Comparison of ENCODE assay signal across 12 cellular contexts in genomic region chr14:91127411-91127810, GRCh38. TPM values are rescaled to one million over a fixed set of nuclear protein-coding genes. Genes with fewer than 3 reads are reported as not detected.
DNase-seq lines count a peak whose midpoint lies in the region; ATAC-seq, FAIRE-seq and TF ChIP-seq lines count a peak whose summit lies in the region.
"Had no signal": no experiment of that assay in that cellular context is flagged by ENCODE, and none has a peak within 500 bp of the region (broad histone marks: within the 10 kb centered on the region; RNA-seq: fewer than 3 reads in every experiment).

No MANE protein-coding gene starts in this region.

- H3K36me3 ChIP-seq in keratinocyte (ENCODE audit: control insufficient read depth in 2 of 2, extremely low read depth in 1 of 2, insufficient read depth in 2 of 2, low read length in 2 of 2): peaks cover 1 to 9% of the 10 kb centered on the region in 2 experiments
- peaks cover 10 to 14% of the 10 kb centered on the region in 2 donors for H3K36me3 ChIP-seq in stomach smooth muscle (ENCODE audit: control insufficient read depth in 2 of 2, insufficient read depth in 2 of 2, low read length in 2 of 2)
- H3K36me3 ChIP-seq in naive thymus-derived CD4-positive, alpha-beta T cell (ENCODE audit: control insufficient read depth in 2 of 3, insufficient read depth in 3 of 3, low read length in 3 of 3): peaks cover 0 to 19% (median 0%) of the 10 kb centered on the region in 3 experiments
- H3K36me3 ChIP-seq: WERI-Rb-1 had no signal

- H3K4me1 ChIP-seq in keratinocyte (ENCODE audit: control insufficient read depth, extremely low read depth, insufficient read depth, low read length): peaks cover 25% of the 10 kb centered on the region
- peaks cover 37% of the 10 kb centered on the region for H3K4me1 ChIP-seq in stomach smooth muscle (ENCODE audit: control insufficient read depth, insufficient read depth, low read length)
- H3K4me1 ChIP-seq in naive thymus-derived CD4-positive, alpha-beta T cell (ENCODE audit: control insufficient read depth in 2 of 2, insufficient read depth in 2 of 2, low read length in 2 of 2): peaks cover 0 to 5% of the 10 kb centered on the region in 2 donors

- H3K9ac ChIP-seq in keratinocyte (ENCODE audit: control insufficient read depth, extremely low read depth, insufficient read depth, low read length) (no peak overlapping the region), stomach smooth muscle (ENCODE audit: low read length in 2 of 2) (no peak overlapping the region)

- intact Hi-C loops in naive thymus-derived CD4-positive, alpha-beta T cell (cut with micrococcal nuclease): no loop called here

- peak; percentile 34 for FAIRE-seq in keratinocyte (lab: Jason Lieb, UNC)
- no peak for FAIRE-seq in urothelium cell line (lab: Jason Lieb, UNC)

- no peak for TF ChIP-seq CTCF in keratinocyte (optimal IDR thresholded peaks at IDR 0.05 in 1 of 3, IDR thresholded peaks at IDR 0.05 in 1 of 3, conservative IDR thresholded peaks at IDR 0.05 in 1 of 3; ENCODE audit: extremely low read depth in 1 of 3, insufficient read depth in 2 of 3, low read length in 3 of 3)

- H3K27me3 ChIP-seq in keratinocyte (ENCODE audit: control insufficient read depth, extremely low read depth, insufficient read depth, low read length) (no peaks in the 10 kb centered on the region), stomach smooth muscle (ENCODE audit: control insufficient read depth in 1 of 2, insufficient read depth in 2 of 2, low read length in 2 of 2) (no peaks in the 10 kb centered on the region)
- no peaks in the 10 kb centered on the region for H3K27me3 ChIP-seq in naive thymus-derived CD4-positive, alpha-beta T cell (ENCODE audit: control insufficient read depth in 2 of 2, insufficient read depth in 2 of 2, low read length in 2 of 2)

- H3K4me3 Mint-ChIP-seq in naive thymus-derived CD4-positive, alpha-beta T cell: no peak overlapping the region

- H3K9me1 ChIP-seq in keratinocyte (ENCODE audit: control insufficient read depth, extremely low read depth, insufficient read depth, low read length): no peaks in the 10 kb centered on the region

- H4K20me1 ChIP-seq in keratinocyte (ENCODE audit: control insufficient read depth, extremely low read depth, insufficient read depth, low read length): no peaks in the 10 kb centered on the region

- peaks cover 0 to 38% (median 29%) of the 10 kb centered on the region in 7 donors for H3K4me1 Mint-ChIP-seq in naive thymus-derived CD4-positive, alpha-beta T cell

- no peak for ATAC-seq in naive thymus-derived CD4-positive, alpha-beta T cell
- ATAC-seq: stimulated activated naive CD8-positive, alpha-beta T cell treated with anti-CD3 and anti-CD28 coated beads, Interleukin-15, Interleukin-2, amounts not matched to agents 100 U/mL and 50 U/mL, for 24 hours had no signal

- no peaks in the 10 kb centered on the region for H3K27me3 Mint-ChIP-seq in naive thymus-derived CD4-positive, alpha-beta T cell

- CTCF ChIA-PET in naive thymus-derived CD4-positive, alpha-beta T cell (lab: Charles Lee): interaction anchor here (0.7 to 1.0 kb wide), 2 partner anchors 10 to 43 kb away, joined by 3 read pairs; no protein-coding TSS in a partner anchor

- H3K27ac ChIP-seq in angular gyrus (ENCODE audit: low read depth, low read length) (peak overlapping the region; percentile 48), keratinocyte (ENCODE audit: control insufficient read depth, insufficient read depth, low read length) (peak overlapping the region; percentile 52), stomach smooth muscle (ENCODE audit: low read length) (peak overlapping the region; percentile 49)
- no peak overlapping the region for H3K27ac ChIP-seq in naive thymus-derived CD4-positive, alpha-beta T cell (ENCODE audit: low read depth, low read length)
- H3K27ac ChIP-seq: WERI-Rb-1 had no signal

- H3K4me3 ChIP-seq in keratinocyte (ENCODE audit: control insufficient read depth in 2 of 3, extremely low read depth in 1 of 3, insufficient read depth in 2 of 3, low read depth in 1 of 3, low read length in 3 of 3): no peak overlapping the region
- H3K4me3 ChIP-seq in stomach smooth muscle (ENCODE audit: low read length in 2 of 2): no peak overlapping the region
- no peak overlapping the region for H3K4me3 ChIP-seq in naive thymus-derived CD4-positive, alpha-beta T cell (ENCODE audit: low read length)
- H3K4me3 ChIP-seq: skin epidermis had no signal

- peak overlapping the region in 1 of 9 donors; percentile 31 for H3K27ac Mint-ChIP-seq in naive thymus-derived CD4-positive, alpha-beta T cell

- peaks cover 7% of the 10 kb centered on the region for H3K79me2 ChIP-seq in keratinocyte (ENCODE audit: control insufficient read depth, insufficient read depth, low read length)

- DNase-seq in LoVo (ENCODE audit: low spot score) (peak; percentile 76), keratinocyte (ENCODE audit: low read depth, low spot score) (peak; percentile 52), urothelium cell line (ENCODE audit: low spot score) (no peak), NCI-H1930 (lab: John Stamatoyannopoulos, UW) (no peak)
- no peak for DNase-seq in naive thymus-derived CD4-positive, alpha-beta T cell
- DNase-seq: effector CD8-positive, alpha-beta T cell; GF-D8; stimulated activated naive CD8-positive, alpha-beta T cell treated with anti-CD3 and anti-CD28 coated beads, Interleukin-15, Interleukin-2, amounts not matched to agents 100 U/mL and 50 U/mL, for 24 hours; WERI-Rb-1 had no signal

- peaks cover 0 to 10% (median 0%) of the 10 kb centered on the region in 11 donors for H3K9me3 Mint-ChIP-seq in naive thymus-derived CD4-positive, alpha-beta T cell

- H3K4me2 ChIP-seq in keratinocyte (ENCODE audit: control insufficient read depth, extremely low read depth, insufficient read depth, low read depth, low read length): peak overlapping the region; percentile 17

- H3K9me3 ChIP-seq in keratinocyte (ENCODE audit: control insufficient read depth, low read depth, low read length): peaks cover 11% of the 10 kb centered on the region
- H3K9me3 ChIP-seq in stomach smooth muscle (ENCODE audit: control insufficient read depth in 2 of 2, low read length in 2 of 2): no peaks in the 10 kb centered on the region
- H3K9me3 ChIP-seq in naive thymus-derived CD4-positive, alpha-beta T cell (ENCODE audit: control insufficient read depth in 2 of 3, low read length in 3 of 3): no peaks in the 10 kb centered on the region

- H2AFZ ChIP-seq in keratinocyte (ENCODE audit: control insufficient read depth, low read length): no peak overlapping the region

- dilution Hi-C loops in keratinocyte (cut with MboI; ENCODE audit: extremely low pct_ligation_motif_present, low sequenced_read_pairs): no loop called here

- POLR2A ChIA-PET in naive thymus-derived CD4-positive, alpha-beta T cell (lab: Charles Lee): no interaction called here

- H3K36me3 Mint-ChIP-seq in naive thymus-derived CD4-positive, alpha-beta T cell: peaks cover 0 to 62% (median 41%) of the 10 kb centered on the region in 5 donors

RNA-seq across cellular contexts. Expression of gene DGLUCY, which starts 13.5 kb away (rescaled TPM):
- polyA plus RNA-seq in keratinocyte: 13.7 to 33.1 TPM (median 19.4 TPM) in 3 replicates
- polyA plus RNA-seq in keratinocyte (2011; ENCODE audit: low read depth): 4.7 TPM
- polyA plus RNA-seq in keratinocyte (2011; cell fraction: cytosol; rRNA removed): 11.7 and 12.0 TPM in 2 replicates
- 32.9 and 39.7 TPM in 2 replicates for polyA plus RNA-seq in keratinocyte (2011; cell fraction: nucleus; rRNA removed)
- polyA plus RNA-seq in keratinocyte (2012; ENCODE audit: low replicate concordance): 5.8 and 22.4 TPM in 2 replicates
- polyA minus RNA-seq in keratinocyte: 15.9 to 44.8 TPM (median 24.6 TPM) in 3 replicates
- polyA minus RNA-seq in keratinocyte (2011; cell fraction: cytosol; rRNA and poly(A)+ RNA removed): 19.0 TPM
- polyA minus RNA-seq in keratinocyte (2011; cell fraction: nucleus; rRNA and poly(A)+ RNA removed): 23.3 and 28.5 TPM in 2 replicates
- total RNA-seq in naive thymus-derived CD4-positive, alpha-beta T cell: 100 to 1,000 TPM in 2 of 5 experiments, 10 to 100 TPM in 3; 63.7 to 108 (median 95.9) TPM
- 10 to 100 TPM; 31.1 to 41.7 TPM for polyA plus RNA-seq in naive thymus-derived CD4-positive, alpha-beta T cell

Comparison
In these comparisons a context has a peak if more than half of its experiments do, and no peak if none do; other contexts are left out.
1. DNase-seq: peak in LoVo (single experiment) and keratinocyte (single experiment); none in urothelium cell line (single experiment), NCI-H1930 (0 of 2) and naive thymus-derived CD4-positive, alpha-beta T cell (0 of 9).